Comparison of ENCODE assay signal across 9 cellular contexts in genomic region chr3:22922317-22922716, GRCh38.
DNase-seq lines count a peak whose midpoint lies in the region; ATAC-seq and TF ChIP-seq lines count a peak whose summit lies in the region.
"Had no signal": no experiment of that assay in that cellular context is flagged by ENCODE, and none has a peak within 500 bp of the region (broad histone marks: within the 10 kb centered on the region; RNA-seq: fewer than 3 reads in every experiment).

No MANE protein-coding gene starts in this region.

- ATAC-seq in HG03460 (IDR thresholded peaks at IDR 0.05; ENCODE audit: unreplicated experiment), result no peak

- H3K9me3 ChIP-seq in mesenchymal stem cell (ENCODE audit: control insufficient read depth, low read length) (no peaks in the 10 kb centered on the region), ovary (no peaks in the 10 kb centered on the region)

- H3K4me3 ChIP-seq in mesenchymal stem cell (ENCODE audit: insufficient read depth in 1 of 2, low read depth in 1 of 2, low read length in 2 of 2) (no peak overlapping the region), ovary (no peak overlapping the region)

- in situ Hi-C loops in SK-MEL-5 (cut with HindIII; ENCODE audit: low pct_unique_long_range_greater_than_20kb, low sequenced_read_pairs), result no loop called here

- no peak overlapping the region for H4K91ac ChIP-seq in mesenchymal stem cell (ENCODE audit: low read length)

- WGBS in mesenchymal stem cell, result no CpG with 5 or more reads among the region's 3 CpGs
- 47 to 55% (median 52%) methylated on average over 3 of the region's 3 CpGs for WGBS in ovary, 3 donors

- no peak overlapping the region for H2BK5ac ChIP-seq in mesenchymal stem cell (ENCODE audit: low read depth, low read length, poor library complexity, severe bottlenecking)

- H3K18ac ChIP-seq in mesenchymal stem cell (ENCODE audit: low read depth in 1 of 2, low read length in 2 of 2), result no peak overlapping the region

- TF ChIP-seq CTCF in GM12872 (IDR thresholded peaks at IDR 0.05; ENCODE audit: insufficient read depth, low read depth, low read length), result peak; percentile 22; the same call in 1 of the 3 replicates
- TF ChIP-seq CTCF in ovary (IDR thresholded peaks at IDR 0.05), result peak in 1 of 3 donors; percentile 9

- no peaks in the 10 kb centered on the region for H3K27me3 ChIP-seq in mesenchymal stem cell (ENCODE audit: control insufficient read depth in 1 of 2, insufficient read depth in 1 of 2, low read length in 2 of 2)
- H3K27me3 ChIP-seq in ovary, result no peaks in the 10 kb centered on the region

- H2BK120ac ChIP-seq in mesenchymal stem cell (ENCODE audit: low read depth, low read length), result no peak overlapping the region

- no peak overlapping the region for H3K23ac ChIP-seq in mesenchymal stem cell (ENCODE audit: low read length in 2 of 2)

- TF ChIP-seq POLR2A in ovary (IDR thresholded peaks at IDR 0.05), result no peak
- no peak for TF ChIP-seq POLR2A in erythroblast (IDR thresholded peaks at IDR 0.05; ENCODE audit: low read length)

- no peak overlapping the region for H2AK5ac ChIP-seq in mesenchymal stem cell (ENCODE audit: low read length, severe bottlenecking)

- no peaks in the 10 kb centered on the region for H3K36me3 ChIP-seq in mesenchymal stem cell (ENCODE audit: control insufficient read depth in 1 of 2, insufficient read depth in 2 of 2, low read depth in 1 of 2, low read length in 2 of 2)
- H3K36me3 ChIP-seq in ovary, result no peaks in the 10 kb centered on the region

- DNase-seq in HCEC 1CT, result peak; percentile 22
- DNase-seq in SK-MEL-5 (ENCODE audit: low read depth, low spot score), result peak; percentile 32
- peak; percentile 6 for DNase-seq in mesenchymal stem cell
- no peak for DNase-seq in iPS-NIHi7 (ENCODE audit: extremely low spot score)
- no peak for DNase-seq in ovary
- DNase-seq in erythroblast (lab: John Stamatoyannopoulos, UW), result no peak
- DNase-seq: head of caudate nucleus had no signal

- no peak overlapping the region for H2BK12ac ChIP-seq in mesenchymal stem cell (ENCODE audit: low read length in 2 of 2)

- no peak overlapping the region for H3K4ac ChIP-seq in mesenchymal stem cell (ENCODE audit: low read depth in 1 of 2, low read length in 2 of 2)

- H3K79me1 ChIP-seq in mesenchymal stem cell (replicated peaks; ENCODE audit: low read length, poor library complexity, severe bottlenecking), result no peaks in the 10 kb centered on the region

- H2BK15ac ChIP-seq in mesenchymal stem cell (ENCODE audit: low read depth, poor library complexity, severe bottlenecking), result no peak overlapping the region

- H2AFZ ChIP-seq in mesenchymal stem cell (ENCODE audit: low read depth, low read length), result no peak overlapping the region

- H3K4me1 ChIP-seq in mesenchymal stem cell (ENCODE audit: control insufficient read depth, insufficient read depth, low read depth, low read length) (no peaks in the 10 kb centered on the region), ovary (ENCODE audit: insufficient read depth) (no peaks in the 10 kb centered on the region)

- no peak overlapping the region for H4K8ac ChIP-seq in mesenchymal stem cell (ENCODE audit: low read length)

- H3K9ac ChIP-seq in mesenchymal stem cell (ENCODE audit: low read length), result no peak overlapping the region

- H3K14ac ChIP-seq in mesenchymal stem cell (ENCODE audit: low read length in 2 of 2), result no peak overlapping the region

- intact Hi-C loops in ovary (cut with DNase I), result no loop called here

- H3K27ac ChIP-seq in mesenchymal stem cell (ENCODE audit: low read length, poor library complexity, severe bottlenecking) (no peak overlapping the region), ovary (no peak overlapping the region)

- no peak overlapping the region for H3K4me2 ChIP-seq in mesenchymal stem cell (ENCODE audit: low read length, poor library complexity, severe bottlenecking)

- TF ChIP-seq EP300 in ovary (IDR thresholded peaks at IDR 0.05), result no peak

Comparison
In these comparisons a context has a peak if more than half of its experiments do, and no peak if none do; other contexts are left out.
1. DNase-seq: peak in HCEC 1CT (single experiment), SK-MEL-5 (single experiment) and mesenchymal stem cell (single experiment); none in iPS-NIHi7 (single experiment), ovary (0 of 5) and erythroblast (0 of 2).